8 cellular contexts compared by ENCODE assay signal in genomic region chr12:94875525-94875924, GRCh38.
A peak's percentile ranks its signal among the peaks of the same experiment; 100 is the strongest.
DNase-seq lines count a peak whose midpoint lies in the region; ATAC-seq and TF ChIP-seq lines count a peak whose summit lies in the region.

No MANE protein-coding gene starts in this region.

- CTCF ChIA-PET in Panc1 (lab: Charles Lee): no interaction called here

- H3K27me3 ChIP-seq in Panc1 (ENCODE audit: control insufficient read depth, insufficient read depth, low read length): peaks cover 49% of the 10 kb centered on the region
- no peaks in the 10 kb centered on the region for H3K27me3 ChIP-seq in thyroid gland

- no peak for TF ChIP-seq POLR2A in thyroid gland (IDR thresholded peaks at IDR 0.05)

- DNase-seq in ELR (ENCODE audit: low read depth) (peak; percentile 41), Panc1 (ENCODE audit: low read depth, low spot score) (peak; percentile 25), fibroblast of villous mesenchyme (ENCODE audit: low read depth) (peak; percentile 54), thyroid gland (peak; percentile 27 to 42), COLO829 (ENCODE audit: low spot score) (no peak)
- DNase-seq in activated CD4-positive, alpha-beta T cell treated with anti-CD3 and anti-CD28 coated beads for 4 hours: no peak

- in situ Hi-C loops in Panc1 (cut with HindIII; ENCODE audit: low pct_unique_long_range_greater_than_20kb, low sequenced_read_pairs): no loop called here

- 44 to 55% methylated on average over 5 of the region's 5 CpGs for WGBS in thyroid gland, 2 donors

- peak; percentile 64 for TF ChIP-seq CTCF in Panc1 (IDR thresholded peaks at IDR 0.05)
- TF ChIP-seq CTCF in fibroblast of villous mesenchyme (IDR thresholded peaks at IDR 0.05; ENCODE audit: insufficient read depth, low read depth, low read length): peak; percentile 16
- TF ChIP-seq CTCF in thyroid gland (IDR thresholded peaks at IDR 0.05): peak in 4 of 6 experiments; percentile 39 to 66 (median 54)

- intact Hi-C loops in Panc1 (cut with micrococcal nuclease; ENCODE audit: unreplicated experiment): no loop called here
- intact Hi-C loops in thyroid gland (cut with DNase I): no loop called here

- H3K4me1 ChIP-seq in Panc1 (ENCODE audit: control insufficient read depth, insufficient read depth, low read length): peaks cover 11% of the 10 kb centered on the region
- H3K4me1 ChIP-seq in thyroid gland: peaks cover 30 to 35% of the 10 kb centered on the region in 2 donors

- no peak overlapping the region for H3K4me3 ChIP-seq in Panc1 (ENCODE audit: low read depth in 2 of 2, low read length in 2 of 2)
- H3K4me3 ChIP-seq in fibroblast of villous mesenchyme (ENCODE audit: low read depth, low read length): no peak overlapping the region
- no peak overlapping the region for H3K4me3 ChIP-seq in thyroid gland (replicated peaks in 1 of 3)

- POLR2A ChIA-PET in Panc1 (lab: Charles Lee): interaction anchor here (0.6 kb wide), 1 partner anchor 346 kb away, joined by 4 read pairs; no protein-coding TSS in a partner anchor

- no peaks in the 10 kb centered on the region; the same call in none of the 2 replicates for H3K36me3 ChIP-seq in Panc1 (ENCODE audit: control insufficient read depth, insufficient read depth, low read length)
- H3K36me3 ChIP-seq in thyroid gland: no peaks in the 10 kb centered on the region

- no peak overlapping the region for H3K27ac ChIP-seq in Panc1 (ENCODE audit: low read length)
- peak overlapping the region; percentile 31 to 70 (median 55) for H3K27ac ChIP-seq in thyroid gland

- BruUV-seq in Panc1 (replicated peaks; lab: Mats Ljungman, UMichigan): no TSS peak

- ATAC-seq in GM19463 (IDR thresholded peaks at IDR 0.05; ENCODE audit: unreplicated experiment): peak; percentile 36
- peak; percentile 38 for ATAC-seq in HG03571 (IDR thresholded peaks at IDR 0.05; ENCODE audit: unreplicated experiment)
- peak; percentile 57; the same call in 1 of the 2 replicates for ATAC-seq in Panc1

- no peaks in the 10 kb centered on the region for H3K9me3 ChIP-seq in Panc1 (ENCODE audit: control insufficient read depth, insufficient read depth, low read depth, low read length)
- no peaks in the 10 kb centered on the region for H3K9me3 ChIP-seq in thyroid gland

Comparison
In these comparisons a context has a peak if more than half of its experiments do, and no peak if none do; other contexts are left out.
1. DNase-seq: peak in ELR (single experiment), Panc1 (single experiment), fibroblast of villous mesenchyme (single experiment) and thyroid gland (2 of 2); none in COLO829 (single experiment) and activated CD4-positive, alpha-beta T cell treated with anti-CD3 and anti-CD28 coated beads for 4 hours (0 of 2).
2. Peak in every context shown above with its lines, with median percentiles within 50 percentile points of each other: ATAC-seq and CTCF ChIP-seq.